Comparison of ENCODE assay signal across 9 cellular contexts in genomic region chr11:69731110-69731509, GRCh38. TPM values are rescaled to one million over a fixed set of nuclear protein-coding genes. Genes with fewer than 3 reads are reported as not detected.
"Had no signal": no experiment of that assay in that cellular context is flagged by ENCODE, and none has a peak within 500 bp of the region (broad histone marks: within the 10 kb centered on the region; RNA-seq: fewer than 3 reads in every experiment).

No MANE protein-coding gene starts in this region.

- H3K9me3 ChIP-seq: HAP-1 had no signal

- FAIRE-seq: HepG2, K562 had no signal

- DNase-seq: HFFc6, KG1 had no signal

- ATAC-seq: GM23338, HCT116, HepG2, K562 had no signal

- H3K4me3 ChIP-seq: GM23338, HAP-1, K562 had no signal

- H3K4me1 ChIP-seq: HAP-1 had no signal

- H3K4me2 ChIP-seq: GM23338 had no signal

- H3K36me3 ChIP-seq: HAP-1 had no signal

- H2AFZ ChIP-seq: GM23338 had no signal

- H3K27ac ChIP-seq: HL-60 had no signal

RNA-seq across cellular contexts. Expression of gene FGF19, which starts 27.3 kb away (rescaled TPM):
- total RNA-seq: HepG2, HFFc6, HT1080 had no signal
- polyA plus RNA-seq: K562 had no signal

RNA-seq across cellular contexts. Expression of gene FGF4, which starts 44.0 kb away (rescaled TPM):
- total RNA-seq: HepG2, HFFc6, HT1080, K562 had no signal
- polyA plus RNA-seq: HepG2, K562 had no signal
